Comparison of ENCODE assay signal across 10 cellular contexts in genomic region chr17:49738456-49739163, GRCh38. TPM values are rescaled to one million over a fixed set of nuclear protein-coding genes. Genes with fewer than 3 reads are reported as not detected.
A peak's percentile ranks its signal among the peaks of the same experiment; 100 is the strongest.
DNase-seq lines count a peak whose midpoint lies in the region; ATAC-seq and TF ChIP-seq lines count a peak whose summit lies in the region.
"Had no signal": no experiment of that assay in that cellular context is flagged by ENCODE, and none has a peak within 500 bp of the region (broad histone marks: within the 10 kb centered on the region; RNA-seq: fewer than 3 reads in every experiment).

No MANE protein-coding gene starts in this region.

- no peak for ATAC-seq in CD4-positive, alpha-beta T cell (ENCODE audit: poor library complexity)
- no peak for ATAC-seq in central memory CD8-positive, alpha-beta T cell (replicated peaks; ENCODE audit: extremely low read depth, poor library complexity, severe bottlenecking)
- ATAC-seq in natural killer cell = peak in 2 of 3 donors; percentile 3 to 6
- no peak for ATAC-seq in PC-3
- ATAC-seq: Panc1 had no signal

- H3K36me3 Mint-ChIP-seq in CD4-positive, alpha-beta T cell (ENCODE audit: low read depth) = peaks cover 29% of the 10 kb centered on the region
- peaks cover 27% of the 10 kb centered on the region for H3K36me3 Mint-ChIP-seq in central memory CD8-positive, alpha-beta T cell (ENCODE audit: insufficient read depth)
- no peaks in the 10 kb centered on the region for H3K36me3 Mint-ChIP-seq in natural killer cell

- CTCF ChIA-PET in CD4-positive, alpha-beta T cell (lab: Charles Lee) = interaction anchor here (1.2 to 3.9 kb wide), 4 partner anchors 10 to 356 kb away, joined by 3 to 21 read pairs (median 4); partner anchors contain the start of gene SLC35B1
- CTCF ChIA-PET in PC-3 (lab: Charles Lee) = no interaction called here

- no peak for DNase-seq in CD4-positive, alpha-beta T cell
- DNase-seq in central memory CD8-positive, alpha-beta T cell (ENCODE audit: low spot score in 2 of 2) = peak in 1 of 2 donors; percentile 11
- DNase-seq in natural killer cell (no peak), NCI-H1930 (lab: John Stamatoyannopoulos, UW) (no peak), COR-L47 (lab: John Stamatoyannopoulos, UW) (no peak), osteoblast (ENCODE audit: insufficient read length, low spot score, missing footprints) (no peak), PC-3 (no peak)

- H3K27me3 Mint-ChIP-seq in CD4-positive, alpha-beta T cell = no peaks in the 10 kb centered on the region
- H3K27me3 Mint-ChIP-seq in central memory CD8-positive, alpha-beta T cell = no peaks in the 10 kb centered on the region
- no peaks in the 10 kb centered on the region for H3K27me3 Mint-ChIP-seq in natural killer cell (ENCODE audit: low read depth in 2 of 2)

- BruUV-seq in PC-3 (replicated peaks; lab: Mats Ljungman, UMichigan) = no TSS peak

- peak overlapping the region; percentile 94 for H3K4me3 Mint-ChIP-seq in CD4-positive, alpha-beta T cell
- H3K4me3 Mint-ChIP-seq in central memory CD8-positive, alpha-beta T cell = peak overlapping the region; percentile 85
- peak overlapping the region; percentile 94 for H3K4me3 Mint-ChIP-seq in natural killer cell

- POLR2A ChIA-PET in CD4-positive, alpha-beta T cell (lab: Charles Lee) = interaction anchor here (0.7 to 8.4 kb wide), 13 partner anchors 9 to 78 kb away, joined by 3 to 253 read pairs (median 9); partner anchors contain the start of genes FAM117A, KAT7 and SLC35B1
- POLR2A ChIA-PET in PC-3 (lab: Charles Lee; ENCODE audit: unreplicated experiment) = no interaction called here

- no peak for TF ChIP-seq CTCF in CD4-positive, alpha-beta T cell (IDR thresholded peaks at IDR 0.05)
- TF ChIP-seq CTCF in natural killer cell (IDR thresholded peaks at IDR 0.05) = no peak
- no peak for TF ChIP-seq CTCF in osteoblast (IDR thresholded peaks at IDR 0.05; ENCODE audit: extremely low read depth, low read depth, low read length)
- TF ChIP-seq CTCF in PC-3 (conservative IDR thresholded peaks at IDR 0.05; ENCODE audit: low read depth, low read length) = no peak

- no peaks in the 10 kb centered on the region for H3K9me3 ChIP-seq in CD4-positive, alpha-beta T cell (ENCODE audit: control insufficient read depth, low read length)
- H3K9me3 ChIP-seq in KOPT-K1 (ENCODE audit: insufficient read depth, low read length, poor library complexity, severe bottlenecking) (no peaks in the 10 kb centered on the region), osteoblast (ENCODE audit: low read depth, low read length) (no peaks in the 10 kb centered on the region), PC-3 (ENCODE audit: low read length) (no peaks in the 10 kb centered on the region)

- no peak overlapping the region for H2AFZ ChIP-seq in osteoblast (ENCODE audit: low read length)
- H2AFZ ChIP-seq in PC-3 (ENCODE audit: low read length) = no peak overlapping the region

- H3K79me2 ChIP-seq in osteoblast (ENCODE audit: insufficient read depth, low read length) (no peaks in the 10 kb centered on the region), PC-3 (ENCODE audit: low read length) (no peaks in the 10 kb centered on the region)

- H3K4me2 ChIP-seq in osteoblast (ENCODE audit: insufficient read depth, low read length) (no peak overlapping the region), PC-3 (ENCODE audit: low read length) (no peak overlapping the region)

- peaks cover 83% of the 10 kb centered on the region for H3K4me1 Mint-ChIP-seq in CD4-positive, alpha-beta T cell (ENCODE audit: low read depth)
- peaks cover 85% of the 10 kb centered on the region for H3K4me1 Mint-ChIP-seq in central memory CD8-positive, alpha-beta T cell
- H3K4me1 Mint-ChIP-seq in natural killer cell = peaks cover 86 to 87% of the 10 kb centered on the region in 2 donors

- H3K9ac ChIP-seq in PC-3 (ENCODE audit: low read length) = no peak overlapping the region

- peak overlapping the region; percentile 99 for H3K27ac Mint-ChIP-seq in CD4-positive, alpha-beta T cell
- H3K27ac Mint-ChIP-seq in central memory CD8-positive, alpha-beta T cell (ENCODE audit: low read depth) = peak overlapping the region; percentile 98
- H3K27ac Mint-ChIP-seq in natural killer cell = peak overlapping the region; percentile 99 to 100

- H3K9me2 ChIP-seq in PC-3 (replicated peaks; ENCODE audit: low read length) = no peaks in the 10 kb centered on the region

- no peaks in the 10 kb centered on the region for H3K27me3 ChIP-seq in CD4-positive, alpha-beta T cell (ENCODE audit: control insufficient read depth, insufficient read depth, low read length)
- H3K27me3 ChIP-seq in osteoblast (ENCODE audit: insufficient read depth, low read length) = no peaks in the 10 kb centered on the region
- no peaks in the 10 kb centered on the region for H3K27me3 ChIP-seq in PC-3 (ENCODE audit: low read length)

- no peaks in the 10 kb centered on the region for H3K9me3 Mint-ChIP-seq in CD4-positive, alpha-beta T cell
- H3K9me3 Mint-ChIP-seq in central memory CD8-positive, alpha-beta T cell = no peaks in the 10 kb centered on the region
- H3K9me3 Mint-ChIP-seq in natural killer cell = no peaks in the 10 kb centered on the region

- peaks cover 8% of the 10 kb centered on the region for H4K20me1 ChIP-seq in osteoblast (ENCODE audit: insufficient read depth, low read length)
- no peaks in the 10 kb centered on the region for H4K20me1 ChIP-seq in PC-3 (ENCODE audit: low read length)

- intact Hi-C loops in CD4-positive, alpha-beta T cell (cut with DNase I, micrococcal nuclease) = loop anchor here (1.0 to 2.0 kb wide), 6 partner anchors 11 to 50 kb away; partner anchors contain the start of genes FAM117A (in 1 of the 2) and KAT7 (in 1 of the 2)
- intact Hi-C loops in natural killer cell (cut with micrococcal nuclease) = loop anchor here (1.0 to 2.0 kb wide), 5 partner anchors 10 to 62 kb away; partner anchors contain the start of genes FAM117A and KAT7
- intact Hi-C loops in PC-3 (cut with micrococcal nuclease) = no loop called here

- no peaks in the 10 kb centered on the region for H3F3A ChIP-seq in PC-3 (ENCODE audit: low read length, unreplicated experiment)

- peak overlapping the region; percentile 94 for H3K27ac ChIP-seq in CD4-positive, alpha-beta T cell (ENCODE audit: low read depth, low read length)
- H3K27ac ChIP-seq in KOPT-K1 (ENCODE audit: low read depth, low read length, poor library complexity, severe bottlenecking) (peak overlapping the region; percentile 95), osteoblast (ENCODE audit: low read depth, low read length) (no peak overlapping the region), PC-3 (ENCODE audit: low read length) (no peak overlapping the region)
- H3K27ac ChIP-seq: VCaP had no signal

- H3K36me3 ChIP-seq in KOPT-K1 (ENCODE audit: insufficient read depth, low read length) (peaks cover 10% of the 10 kb centered on the region), osteoblast (ENCODE audit: insufficient read depth, low read length) (no peaks in the 10 kb centered on the region), PC-3 (ENCODE audit: low read depth, low read length) (no peaks in the 10 kb centered on the region)

- H3K4me1 ChIP-seq in osteoblast (ENCODE audit: insufficient read depth, low read length) (peaks cover 21% of the 10 kb centered on the region), PC-3 (ENCODE audit: insufficient read depth, low read length) (no peaks in the 10 kb centered on the region)

- H3K4me3 ChIP-seq in osteoblast (ENCODE audit: insufficient read depth, low read length) (no peak overlapping the region), PC-3 (ENCODE audit: low read length) (no peak overlapping the region)

RNA-seq across cellular contexts. Expression of gene FAM117A, which starts 25.3 kb away (rescaled TPM):
- total RNA-seq in CD4-positive, alpha-beta T cell = 10 to 100 TPM; 23.2 to 26.5 TPM
- 10 to 100 TPM; 55.2 to 88.4 (median 79.2) TPM for total RNA-seq in natural killer cell
- total RNA-seq in osteoblast = 5.3 and 8.7 TPM in 2 replicates
- total RNA-seq in PC-3 (2014; rRNA removed) = 9.7 and 16.3 TPM in 2 replicates

RNA-seq across cellular contexts. Expression of gene SLC35B1, which starts 30.8 kb away (rescaled TPM):
- 10 to 100 TPM; 44.0 to 46.8 TPM for total RNA-seq in CD4-positive, alpha-beta T cell
- total RNA-seq in natural killer cell = 100 to 1,000 TPM in 1 of 3 donors, 10 to 100 TPM in 2; 74.0 to 121 (median 90.2) TPM
- total RNA-seq in osteoblast = 43.6 and 48.1 TPM in 2 replicates
- 199 and 211 TPM in 2 replicates for total RNA-seq in PC-3 (2014; rRNA removed)

RNA-seq across cellular contexts. Expression of gene KAT7, which starts 49.9 kb away (rescaled TPM):
- total RNA-seq in CD4-positive, alpha-beta T cell = 100 to 1,000 TPM; 178 to 187 TPM
- 100 to 1,000 TPM; 195 to 231 (median 213) TPM for total RNA-seq in natural killer cell
- 50.7 and 51.4 TPM in 2 replicates for total RNA-seq in osteoblast
- total RNA-seq in PC-3 (2014; rRNA removed) = 39.1 and 45.8 TPM in 2 replicates

Comparison
In these comparisons a context has a peak if more than half of its experiments do, and no peak if none do; other contexts are left out.
1. ATAC-seq: peak in natural killer cell (2 of 3); none in CD4-positive, alpha-beta T cell (single experiment), central memory CD8-positive, alpha-beta T cell (single experiment) and PC-3 (single experiment).
2. H3K27ac ChIP-seq: peak in CD4-positive, alpha-beta T cell (single experiment) and KOPT-K1 (single experiment); none in osteoblast (single experiment) and PC-3 (single experiment).
3. Peak in every context shown above with its lines, with median percentiles within 50 percentile points of each other: H3K27ac Mint-ChIP-seq and H3K4me3 Mint-ChIP-seq.